10 cellular contexts compared by ENCODE assay signal in the genomic region with DNA sequence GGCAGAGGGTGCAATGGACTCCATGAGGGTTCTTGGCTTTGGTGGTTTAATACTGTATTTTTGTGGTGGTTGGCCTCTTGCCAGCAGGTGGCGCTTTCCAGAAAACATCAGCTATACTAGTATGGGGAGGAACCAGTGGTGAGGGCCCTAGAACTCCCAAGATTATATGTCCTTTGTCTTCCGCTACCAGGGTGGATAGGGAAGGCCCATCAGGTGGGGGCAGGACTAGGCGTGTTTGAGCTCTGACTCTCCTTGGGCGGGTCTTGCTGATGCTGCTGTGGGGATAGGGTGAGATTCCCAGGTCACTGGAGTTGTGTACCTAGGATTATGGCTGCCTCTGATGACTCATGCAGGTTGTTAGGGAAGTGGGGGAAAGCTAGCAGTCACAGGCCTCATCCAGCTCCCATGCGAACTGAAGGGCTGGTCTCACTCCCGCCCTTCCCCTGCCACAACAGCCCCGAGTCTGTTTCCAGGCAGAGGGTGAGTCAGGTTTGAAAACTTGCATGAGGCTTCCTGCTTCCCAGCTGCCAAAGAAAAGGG.
DNase-seq lines count a peak whose midpoint lies in the region; ATAC-seq, FAIRE-seq and TF ChIP-seq lines count a peak whose summit lies in the region.
"Had no signal": no experiment of that assay in that cellular context is flagged by ENCODE, and none has a peak within 500 bp of the region (broad histone marks: within the 10 kb centered on the region; RNA-seq: fewer than 3 reads in every experiment).

No MANE protein-coding gene starts in this region.

- FAIRE-seq in GM12892 (lab: Jason Lieb, UNC) = no peak
- FAIRE-seq: GM18507 had no signal

- intact Hi-C loops in activated naive CD4-positive, alpha-beta T cell treated with anti-CD3 and anti-CD28 coated beads for 36 hours (cut with micrococcal nuclease) = loop anchor here (10.0 kb wide), 1 partner anchor 1200 kb away; no protein-coding TSS in a partner anchor
- intact Hi-C loops in esophagus squamous epithelium (cut with DNase I) = no loop called here

- WGBS in esophagus squamous epithelium, 2 donors = 29% methylated on average over 4 of the region's 7 CpGs; no CpG with 5 or more reads in 1 of the 2 donors

- H3K4me1 Mint-ChIP-seq in activated naive CD4-positive, alpha-beta T cell treated with anti-CD3 and anti-CD28 coated beads for 36 hours (ENCODE audit: low read depth) = no peaks in the 10 kb centered on the region

- peaks cover 3% of the 10 kb centered on the region for H3K27me3 Mint-ChIP-seq in activated naive CD4-positive, alpha-beta T cell treated with anti-CD3 and anti-CD28 coated beads for 36 hours (ENCODE audit: low read depth)

- TF ChIP-seq POLR2A in esophagus squamous epithelium (IDR thresholded peaks at IDR 0.05) = no peak
- no peak for TF ChIP-seq POLR2A in GM12892 (IDR thresholded peaks at IDR 0.05; ENCODE audit: low read depth, low read length)

- no peaks in the 10 kb centered on the region for H3K27me3 ChIP-seq in esophagus squamous epithelium
- H3K27me3 ChIP-seq: body of pancreas had no signal

- no peak overlapping the region for H3K4me3 Mint-ChIP-seq in activated naive CD4-positive, alpha-beta T cell treated with anti-CD3 and anti-CD28 coated beads for 36 hours

- no peak overlapping the region for H3K4me3 ChIP-seq in esophagus squamous epithelium
- H3K4me3 ChIP-seq: body of pancreas had no signal

- H3K27ac Mint-ChIP-seq in activated naive CD4-positive, alpha-beta T cell treated with anti-CD3 and anti-CD28 coated beads for 36 hours = no peak overlapping the region

- H3K9me3 Mint-ChIP-seq in activated naive CD4-positive, alpha-beta T cell treated with anti-CD3 and anti-CD28 coated beads for 36 hours = no peaks in the 10 kb centered on the region

- TF ChIP-seq CTCF in esophagus squamous epithelium (IDR thresholded peaks at IDR 0.05) = peak in 2 of 6 experiments; percentile 7 to 64

- CTCF ChIA-PET in activated naive CD4-positive, alpha-beta T cell treated with anti-CD3 and anti-CD28 coated beads for 36 hours (lab: Charles Lee) = interaction anchor here (0.8 to 1.1 kb wide), 2 partner anchors 85 to 147 kb away, joined by 3 read pairs; no protein-coding TSS in a partner anchor

- no peaks in the 10 kb centered on the region for H3K36me3 Mint-ChIP-seq in activated naive CD4-positive, alpha-beta T cell treated with anti-CD3 and anti-CD28 coated beads for 36 hours (ENCODE audit: low read depth)

- H3K27ac ChIP-seq in esophagus squamous epithelium = peak overlapping the region in 3 of 4 donors; percentile 36 to 55 (median 38)
- H3K27ac ChIP-seq: body of pancreas had no signal

- no peaks in the 10 kb centered on the region for H3K36me3 ChIP-seq in esophagus squamous epithelium

- peak; percentile 27 for DNase-seq in activated naive CD4-positive, alpha-beta T cell treated with anti-CD3 and anti-CD28 coated beads for 36 hours
- DNase-seq in activated naive CD4-positive, alpha-beta T cell treated with anti-CD3 and anti-CD28 coated beads, Interleukin-2, amount 50 U/mL, for 16 hours = no peak
- DNase-seq in NOMO-1 treated with dmso at 0.1 percent for 144 hours (lab: John Stamatoyannopoulos, UW; ENCODE audit: unreplicated experiment) (peak; percentile 2), esophagus squamous epithelium (lab: John Stamatoyannopoulos, UW) (no peak), GM12892 (ENCODE audit: insufficient read length) (no peak), GM19240 (ENCODE audit: insufficient read length, low spot score) (no peak)
- no peak for DNase-seq in activated CD8-positive, alpha-beta memory T cell treated with anti-CD3 and anti-CD28 coated beads for 24 hours

- H3K9me3 ChIP-seq in esophagus squamous epithelium = no peaks in the 10 kb centered on the region
- H3K9me3 ChIP-seq: body of pancreas had no signal

- ATAC-seq in HG02852 (IDR thresholded peaks at IDR 0.05; ENCODE audit: unreplicated experiment) = peak; percentile 76
- ATAC-seq: body of pancreas had no signal

- peaks cover 0 to 7% (median 2%) of the 10 kb centered on the region in 3 donors for H3K4me1 ChIP-seq in esophagus squamous epithelium
- H3K4me1 ChIP-seq: body of pancreas had no signal

Comparison
In these comparisons a context has a peak if more than half of its experiments do, and no peak if none do; other contexts are left out.
1. DNase-seq: peak in activated naive CD4-positive, alpha-beta T cell treated with anti-CD3 and anti-CD28 coated beads for 36 hours (single experiment) and NOMO-1 treated with dmso at 0.1 percent for 144 hours (single experiment); none in activated naive CD4-positive, alpha-beta T cell treated with anti-CD3 and anti-CD28 coated beads, Interleukin-2, amount 50 U/mL, for 16 hours (single experiment), esophagus squamous epithelium (single experiment), GM12892 (single experiment), activated CD8-positive, alpha-beta memory T cell treated with anti-CD3 and anti-CD28 coated beads for 24 hours (single experiment) and GM19240 (single experiment).